Comparison of ENCODE assay signal across 10 cellular contexts in genomic region chr15:60804986-60805949, GRCh38.
DNase-seq lines count a peak whose midpoint lies in the region; ATAC-seq and TF ChIP-seq lines count a peak whose summit lies in the region.
"Had no signal": no experiment of that assay in that cellular context is flagged by ENCODE, and none has a peak within 500 bp of the region (broad histone marks: within the 10 kb centered on the region; RNA-seq: fewer than 3 reads in every experiment).

No MANE protein-coding gene starts in this region.

- no peak for TF ChIP-seq POLR2A in stomach (IDR thresholded peaks at IDR 0.05)

- peak overlapping the region; percentile 21 for H3K27ac ChIP-seq in CD4-positive, CD25-positive, alpha-beta regulatory T cell (ENCODE audit: insufficient read depth, low read length, poor library complexity, severe bottlenecking)
- no peak overlapping the region for H3K27ac ChIP-seq in stomach
- H3K27ac ChIP-seq: C4-2B had no signal

- 82 to 96% (median 91%) methylated on average over 5 of the region's 5 CpGs for WGBS in stomach, 5 donors

- H3K4me3 Mint-ChIP-seq in CD4-positive, CD25-positive, alpha-beta regulatory T cell, result no peak overlapping the region
- H3K4me3 Mint-ChIP-seq in activated T-helper 2 cell treated with anti-CD3 and anti-CD28 coated beads, Interferon-gamma antibody, Interleukin-2, Interleukin-4, amounts not matched to agents 10 μg/mL and 5 μg/mL and 100 μg/mL, durations not matched to agents 14 hours and 24 hours and 36 hours (ENCODE audit: low read depth), result no peak overlapping the region

- H3K36me3 ChIP-seq in CD4-positive, CD25-positive, alpha-beta regulatory T cell (ENCODE audit: control insufficient read depth, insufficient read depth, low read length), result no peaks in the 10 kb centered on the region
- H3K36me3 ChIP-seq in stomach, result no peaks in the 10 kb centered on the region

- no peaks in the 10 kb centered on the region for H3K27me3 Mint-ChIP-seq in CD4-positive, CD25-positive, alpha-beta regulatory T cell
- H3K27me3 Mint-ChIP-seq in activated T-helper 2 cell treated with anti-CD3 and anti-CD28 coated beads, Interferon-gamma antibody, Interleukin-2, Interleukin-4, amounts not matched to agents 10 μg/mL and 5 μg/mL and 100 μg/mL, durations not matched to agents 14 hours and 24 hours and 36 hours (ENCODE audit: low read depth), result peaks cover 38% of the 10 kb centered on the region

- no peaks in the 10 kb centered on the region for H3K27me3 ChIP-seq in CD4-positive, CD25-positive, alpha-beta regulatory T cell (ENCODE audit: control insufficient read depth, insufficient read depth, low read length)
- no peaks in the 10 kb centered on the region for H3K27me3 ChIP-seq in stomach

- H3K27ac Mint-ChIP-seq in CD4-positive, CD25-positive, alpha-beta regulatory T cell, result peak overlapping the region; percentile 48 to 95 (median 85)
- H3K27ac Mint-ChIP-seq in activated T-helper 2 cell treated with anti-CD3 and anti-CD28 coated beads, Interferon-gamma antibody, Interleukin-2, Interleukin-4, amounts not matched to agents 10 μg/mL and 5 μg/mL and 100 μg/mL, durations not matched to agents 14 hours and 24 hours and 36 hours, result no peak overlapping the region

- peaks cover 0 to 2% (median 0%) of the 10 kb centered on the region in 7 donors for H3K9me3 Mint-ChIP-seq in CD4-positive, CD25-positive, alpha-beta regulatory T cell
- H3K9me3 Mint-ChIP-seq in activated T-helper 2 cell treated with anti-CD3 and anti-CD28 coated beads, Interferon-gamma antibody, Interleukin-2, Interleukin-4, amounts not matched to agents 10 μg/mL and 5 μg/mL and 100 μg/mL, durations not matched to agents 14 hours and 24 hours and 36 hours, result no peaks in the 10 kb centered on the region

- peaks cover 42% of the 10 kb centered on the region for H3K4me1 ChIP-seq in CD4-positive, CD25-positive, alpha-beta regulatory T cell (ENCODE audit: control insufficient read depth, insufficient read depth, low read length, poor library complexity, severe bottlenecking)
- H3K4me1 ChIP-seq in stomach, result no peaks in the 10 kb centered on the region

- H3K36me3 Mint-ChIP-seq in CD4-positive, CD25-positive, alpha-beta regulatory T cell, result no peaks in the 10 kb centered on the region
- H3K36me3 Mint-ChIP-seq in activated T-helper 2 cell treated with anti-CD3 and anti-CD28 coated beads, Interferon-gamma antibody, Interleukin-2, Interleukin-4, amounts not matched to agents 10 μg/mL and 5 μg/mL and 100 μg/mL, durations not matched to agents 14 hours and 24 hours and 36 hours (ENCODE audit: low read depth), result no peaks in the 10 kb centered on the region

- no peaks in the 10 kb centered on the region for H3K9me3 ChIP-seq in CD4-positive, CD25-positive, alpha-beta regulatory T cell (ENCODE audit: control insufficient read depth in 2 of 2, low read length in 2 of 2)
- no peaks in the 10 kb centered on the region for H3K9me3 ChIP-seq in stomach

- ATAC-seq in CD4-positive, CD25-positive, alpha-beta regulatory T cell (ENCODE audit: low read depth in 2 of 2), result no peak
- no peak for ATAC-seq in HG02571 (IDR thresholded peaks at IDR 0.05; ENCODE audit: unreplicated experiment)

- DNase-seq in CD4-positive, CD25-positive, alpha-beta regulatory T cell, result no peak
- peak; percentile 14 to 82 (median 71) for DNase-seq in NCI-H1417 (lab: John Stamatoyannopoulos, UW)
- peak; percentile 22 for DNase-seq in brain pericyte (ENCODE audit: low read depth, low spot score)
- DNase-seq in iris pigment epithelial cell (ENCODE audit: low read depth), result peak; percentile 70
- no peak for DNase-seq in SK-N-DZ (ENCODE audit: low spot score)
- no peak for DNase-seq in stomach
- no peak for DNase-seq in activated T-helper 2 cell treated with anti-CD3 and anti-CD28 coated beads, Interferon-gamma antibody, Interleukin-2, Interleukin-4, amounts not matched to agents 10 μg/mL and 5 μg/mL and 100 μg/mL, durations not matched to agents 14 hours and 24 hours and 36 hours (ENCODE audit: low spot score)
- DNase-seq: SIG-M5 had no signal

- peaks cover 17 to 59% (median 36%) of the 10 kb centered on the region in 4 donors for H3K4me1 Mint-ChIP-seq in CD4-positive, CD25-positive, alpha-beta regulatory T cell
- H3K4me1 Mint-ChIP-seq in activated T-helper 2 cell treated with anti-CD3 and anti-CD28 coated beads, Interferon-gamma antibody, Interleukin-2, Interleukin-4, amounts not matched to agents 10 μg/mL and 5 μg/mL and 100 μg/mL, durations not matched to agents 14 hours and 24 hours and 36 hours (ENCODE audit: low read depth), result peaks cover 29% of the 10 kb centered on the region

- no peak for TF ChIP-seq CTCF in stomach (IDR thresholded peaks at IDR 0.05)

- no peak overlapping the region for H3K4me3 ChIP-seq in CD4-positive, CD25-positive, alpha-beta regulatory T cell (ENCODE audit: low read depth, low read length)
- no peak overlapping the region for H3K4me3 ChIP-seq in stomach

- TF ChIP-seq EP300 in stomach (IDR thresholded peaks at IDR 0.05), result no peak

- intact Hi-C loops in stomach (cut with DNase I; ENCODE audit: low total_unique reads), result no loop called here
- intact Hi-C loops in activated T-helper 2 cell treated with anti-CD3 and anti-CD28 coated beads, Interferon-gamma antibody, Interleukin-2, Interleukin-4, amounts not matched to agents 10 μg/mL and 5 μg/mL and 100 μg/mL, durations not matched to agents 14 hours and 24 hours and 36 hours (cut with micrococcal nuclease), result no loop called here

Comparison
In these comparisons a context has a peak if more than half of its experiments do, and no peak if none do; other contexts are left out.
1. DNase-seq: peak in NCI-H1417 (3 of 3), brain pericyte (single experiment) and iris pigment epithelial cell (single experiment); none in CD4-positive, CD25-positive, alpha-beta regulatory T cell (0 of 3), SK-N-DZ (single experiment), stomach (single experiment) and activated T-helper 2 cell treated with anti-CD3 and anti-CD28 coated beads, Interferon-gamma antibody, Interleukin-2, Interleukin-4, amounts not matched to agents 10 μg/mL and 5 μg/mL and 100 μg/mL, durations not matched to agents 14 hours and 24 hours and 36 hours (single experiment).